In the genomic region with DNA sequence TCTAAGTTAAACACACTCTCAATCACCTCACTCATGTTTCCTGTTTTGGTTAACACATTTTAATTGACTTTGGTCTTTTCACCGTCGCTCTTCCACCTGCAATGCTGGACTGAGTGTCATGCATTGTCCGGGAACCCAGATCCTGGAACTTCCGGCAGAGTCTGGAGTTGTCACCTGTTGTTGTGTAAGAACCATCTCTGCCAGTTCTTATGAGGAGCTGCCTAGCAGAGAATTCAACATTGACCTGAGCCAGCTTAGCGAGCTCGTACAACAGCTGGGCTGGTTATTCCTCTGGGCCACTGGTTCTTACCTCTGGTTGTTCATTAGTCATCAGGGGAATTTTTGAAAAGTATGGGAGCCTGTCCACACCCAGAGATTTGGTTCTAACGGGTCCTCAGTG, we compare ENCODE assay signal across 1 cellular context.
TF ChIP-seq lines count a peak whose summit lies in the region.

No MANE protein-coding gene starts in this region.

TF ChIP-seq in GM12878, 131 proteins besides CTCF, POLR2A, EP300 and RAD21 (continued from another document):
- TF ChIP-seq, protein P1, sequence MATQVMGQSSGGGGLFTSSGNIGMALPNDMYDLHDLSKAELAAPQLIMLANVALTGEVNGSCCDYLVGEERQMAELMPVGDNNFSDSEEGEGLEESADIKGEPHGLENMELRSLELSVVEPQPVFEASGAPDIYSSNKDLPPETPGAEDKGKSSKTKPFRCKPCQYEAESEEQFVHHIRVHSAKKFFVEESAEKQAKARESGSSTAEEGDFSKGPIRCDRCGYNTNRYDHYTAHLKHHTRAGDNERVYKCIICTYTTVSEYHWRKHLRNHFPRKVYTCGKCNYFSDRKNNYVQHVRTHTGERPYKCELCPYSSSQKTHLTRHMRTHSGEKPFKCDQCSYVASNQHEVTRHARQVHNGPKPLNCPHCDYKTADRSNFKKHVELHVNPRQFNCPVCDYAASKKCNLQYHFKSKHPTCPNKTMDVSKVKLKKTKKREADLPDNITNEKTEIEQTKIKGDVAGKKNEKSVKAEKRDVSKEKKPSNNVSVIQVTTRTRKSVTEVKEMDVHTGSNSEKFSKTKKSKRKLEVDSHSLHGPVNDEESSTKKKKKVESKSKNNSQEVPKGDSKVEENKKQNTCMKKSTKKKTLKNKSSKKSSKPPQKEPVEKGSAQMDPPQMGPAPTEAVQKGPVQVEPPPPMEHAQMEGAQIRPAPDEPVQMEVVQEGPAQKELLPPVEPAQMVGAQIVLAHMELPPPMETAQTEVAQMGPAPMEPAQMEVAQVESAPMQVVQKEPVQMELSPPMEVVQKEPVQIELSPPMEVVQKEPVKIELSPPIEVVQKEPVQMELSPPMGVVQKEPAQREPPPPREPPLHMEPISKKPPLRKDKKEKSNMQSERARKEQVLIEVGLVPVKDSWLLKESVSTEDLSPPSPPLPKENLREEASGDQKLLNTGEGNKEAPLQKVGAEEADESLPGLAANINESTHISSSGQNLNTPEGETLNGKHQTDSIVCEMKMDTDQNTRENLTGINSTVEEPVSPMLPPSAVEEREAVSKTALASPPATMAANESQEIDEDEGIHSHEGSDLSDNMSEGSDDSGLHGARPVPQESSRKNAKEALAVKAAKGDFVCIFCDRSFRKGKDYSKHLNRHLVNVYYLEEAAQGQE (IDR thresholded peaks at IDR 0.05; ENCODE audit: low read depth, low read length) = no peak
- TF ChIP-seq CBX5 (IDR thresholded peaks at IDR 0.05; ENCODE audit: low read depth) = no peak
- TF ChIP-seq IKZF2 (IDR thresholded peaks at IDR 0.05) = peak; percentile 70 to 79
- TF ChIP-seq IKZF1 (conservative IDR thresholded peaks at IDR 0.05) = peak; percentile 73
- TF ChIP-seq, protein P2, sequence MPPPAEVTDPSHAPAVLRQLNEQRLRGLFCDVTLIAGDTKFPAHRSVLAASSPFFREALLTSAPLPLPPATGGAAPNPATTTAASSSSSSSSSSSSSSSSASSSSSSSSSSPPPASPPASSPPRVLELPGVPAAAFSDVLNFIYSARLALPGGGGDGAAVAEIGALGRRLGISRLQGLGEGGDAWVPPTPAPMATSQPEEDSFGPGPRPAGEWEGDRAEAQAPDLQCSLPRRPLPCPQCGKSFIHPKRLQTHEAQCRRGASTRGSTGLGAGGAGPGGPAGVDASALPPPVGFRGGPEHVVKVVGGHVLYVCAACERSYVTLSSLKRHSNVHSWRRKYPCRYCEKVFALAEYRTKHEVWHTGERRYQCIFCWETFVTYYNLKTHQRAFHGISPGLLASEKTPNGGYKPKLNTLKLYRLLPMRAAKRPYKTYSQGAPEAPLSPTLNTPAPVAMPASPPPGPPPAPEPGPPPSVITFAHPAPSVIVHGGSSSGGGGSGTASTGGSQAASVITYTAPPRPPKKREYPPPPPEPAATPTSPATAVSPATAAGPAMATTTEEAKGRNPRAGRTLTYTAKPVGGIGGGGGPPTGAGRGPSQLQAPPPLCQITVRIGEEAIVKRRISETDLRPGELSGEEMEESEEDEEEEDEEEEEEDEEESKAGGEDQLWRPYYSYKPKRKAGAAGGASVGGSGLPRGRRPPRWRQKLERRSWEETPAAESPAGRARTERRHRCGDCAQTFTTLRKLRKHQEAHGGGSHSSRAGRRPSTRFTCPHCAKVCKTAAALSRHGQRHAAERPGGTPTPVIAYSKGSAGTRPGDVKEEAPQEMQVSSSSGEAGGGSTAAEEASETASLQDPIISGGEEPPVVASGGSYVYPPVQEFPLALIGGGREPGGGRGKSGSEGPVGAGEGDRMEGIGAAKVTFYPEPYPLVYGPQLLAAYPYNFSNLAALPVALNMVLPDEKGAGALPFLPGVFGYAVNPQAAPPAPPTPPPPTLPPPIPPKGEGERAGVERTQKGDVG (CRISPR knock-in tag; IDR thresholded peaks at IDR 0.05) = no peak
- peak; percentile 55; the same call in 1 of the 2 replicates for TF ChIP-seq RFX5 (IDR thresholded peaks at IDR 0.05; ENCODE audit: low read depth, low read length)
- TF ChIP-seq MLLT1 (IDR thresholded peaks at IDR 0.05) = 0 out of 2 replicates have a peak, but pooled peaks have one; percentile 31
- TF ChIP-seq, protein P3, sequence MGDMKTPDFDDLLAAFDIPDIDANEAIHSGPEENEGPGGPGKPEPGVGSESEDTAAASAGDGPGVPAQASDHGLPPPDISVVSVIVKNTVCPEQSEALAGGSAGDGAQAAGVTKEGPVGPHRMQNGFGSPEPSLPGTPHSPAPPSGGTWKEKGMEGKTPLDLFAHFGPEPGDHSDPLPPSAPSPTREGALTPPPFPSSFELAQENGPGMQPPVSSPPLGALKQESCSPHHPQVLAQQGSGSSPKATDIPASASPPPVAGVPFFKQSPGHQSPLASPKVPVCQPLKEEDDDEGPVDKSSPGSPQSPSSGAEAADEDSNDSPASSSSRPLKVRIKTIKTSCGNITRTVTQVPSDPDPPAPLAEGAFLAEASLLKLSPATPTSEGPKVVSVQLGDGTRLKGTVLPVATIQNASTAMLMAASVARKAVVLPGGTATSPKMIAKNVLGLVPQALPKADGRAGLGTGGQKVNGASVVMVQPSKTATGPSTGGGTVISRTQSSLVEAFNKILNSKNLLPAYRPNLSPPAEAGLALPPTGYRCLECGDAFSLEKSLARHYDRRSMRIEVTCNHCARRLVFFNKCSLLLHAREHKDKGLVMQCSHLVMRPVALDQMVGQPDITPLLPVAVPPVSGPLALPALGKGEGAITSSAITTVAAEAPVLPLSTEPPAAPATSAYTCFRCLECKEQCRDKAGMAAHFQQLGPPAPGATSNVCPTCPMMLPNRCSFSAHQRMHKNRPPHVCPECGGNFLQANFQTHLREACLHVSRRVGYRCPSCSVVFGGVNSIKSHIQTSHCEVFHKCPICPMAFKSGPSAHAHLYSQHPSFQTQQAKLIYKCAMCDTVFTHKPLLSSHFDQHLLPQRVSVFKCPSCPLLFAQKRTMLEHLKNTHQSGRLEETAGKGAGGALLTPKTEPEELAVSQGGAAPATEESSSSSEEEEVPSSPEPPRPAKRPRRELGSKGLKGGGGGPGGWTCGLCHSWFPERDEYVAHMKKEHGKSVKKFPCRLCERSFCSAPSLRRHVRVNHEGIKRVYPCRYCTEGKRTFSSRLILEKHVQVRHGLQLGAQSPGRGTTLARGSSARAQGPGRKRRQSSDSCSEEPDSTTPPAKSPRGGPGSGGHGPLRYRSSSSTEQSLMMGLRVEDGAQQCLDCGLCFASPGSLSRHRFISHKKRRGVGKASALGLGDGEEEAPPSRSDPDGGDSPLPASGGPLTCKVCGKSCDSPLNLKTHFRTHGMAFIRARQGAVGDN (IDR thresholded peaks at IDR 0.05) = peak; percentile 73
- TF ChIP-seq MTA2 (IDR thresholded peaks at IDR 0.05; ENCODE audit: low read depth) = peak; percentile 62
- TF ChIP-seq BRCA1 (IDR thresholded peaks at IDR 0.05; ENCODE audit: low read depth, low read length) = no peak
- TF ChIP-seq RB1 (IDR thresholded peaks at IDR 0.05; ENCODE audit: borderline replicate concordance) = no peak
- no peak for TF ChIP-seq NR2C1 (IDR thresholded peaks at IDR 0.05)
- no peak for TF ChIP-seq HDAC2 (IDR thresholded peaks at IDR 0.05)
- no peak for TF ChIP-seq SP1 (IDR thresholded peaks at IDR 0.05; ENCODE audit: low read depth, low read length)
- no peak for TF ChIP-seq KDM1A (IDR thresholded peaks at IDR 0.05; ENCODE audit: borderline replicate concordance)
- TF ChIP-seq DPF2 (IDR thresholded peaks at IDR 0.05) = peak; percentile 41; the same call in 1 of the 2 replicates
